Comparison of ENCODE assay signal across 11 cellular contexts in the genomic region with DNA sequence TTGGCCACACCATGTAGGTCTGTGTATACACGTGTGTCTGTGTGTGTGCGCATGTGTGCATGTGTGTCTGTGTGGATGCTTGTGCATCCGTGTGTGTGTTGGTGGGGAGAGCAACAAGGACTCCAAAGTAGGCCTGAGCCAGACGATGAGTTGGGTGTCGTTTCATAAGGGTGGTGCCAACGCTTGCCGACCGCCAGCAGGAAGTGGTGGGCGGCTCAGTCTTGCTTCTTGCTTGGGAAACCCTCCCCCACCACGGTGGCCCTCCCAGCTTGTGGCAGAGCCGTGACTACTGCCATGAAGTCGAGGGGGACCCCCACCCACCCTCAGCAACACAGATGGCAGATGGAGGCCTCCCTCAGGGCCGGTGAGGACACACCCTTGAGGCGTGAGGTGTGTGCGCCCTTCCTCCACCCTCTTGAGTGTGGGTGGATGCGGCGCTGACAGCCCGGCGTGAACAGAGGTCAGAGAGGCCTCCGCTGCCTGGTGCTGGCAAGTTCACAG. TPM values are rescaled to one million over a fixed set of nuclear protein-coding genes. Genes with fewer than 3 reads are reported as not detected.
DNase-seq lines count a peak whose midpoint lies in the region; ATAC-seq and TF ChIP-seq lines count a peak whose summit lies in the region.
"Had no signal": no experiment of that assay in that cellular context is flagged by ENCODE, and none has a peak within 500 bp of the region (broad histone marks: within the 10 kb centered on the region; RNA-seq: fewer than 3 reads in every experiment).

No MANE protein-coding gene starts in this region.

- no peaks in the 10 kb centered on the region for H3K9me3 Mint-ChIP-seq in activated CD8-positive, alpha-beta T cell treated with anti-CD3 and anti-CD28 coated beads, Interleukin-2, amount 10 ng/mL, durations not matched to agents 7 days and 5 days (ENCODE audit: insufficient read depth)
- no peaks in the 10 kb centered on the region for H3K9me3 Mint-ChIP-seq in progenitor cell of endocrine pancreas (ENCODE audit: low read depth)

- H3K27me3 Mint-ChIP-seq in activated CD8-positive, alpha-beta T cell treated with anti-CD3 and anti-CD28 coated beads, Interleukin-2, amount 10 ng/mL, durations not matched to agents 7 days and 5 days (ENCODE audit: low read depth): no peaks in the 10 kb centered on the region
- no peaks in the 10 kb centered on the region for H3K27me3 Mint-ChIP-seq in progenitor cell of endocrine pancreas

- WGBS in gastroesophageal sphincter (ENCODE audit: low coverage in 1 of 2), 2 donors: 79 to 100% methylated on average over 1 to 9 of the region's 20 CpGs

- no peak for TF ChIP-seq EP300 in gastroesophageal sphincter (IDR thresholded peaks at IDR 0.05)

- peaks cover 39% of the 10 kb centered on the region for H3K4me1 ChIP-seq in effector memory CD4-positive, alpha-beta T cell (ENCODE audit: control insufficient read depth, insufficient read depth, low read length, poor library complexity, severe bottlenecking)
- no peaks in the 10 kb centered on the region for H3K4me1 ChIP-seq in gastroesophageal sphincter
- H3K4me1 ChIP-seq: vagina had no signal

- H3K4me1 Mint-ChIP-seq in activated CD8-positive, alpha-beta T cell treated with anti-CD3 and anti-CD28 coated beads, Interleukin-2, amount 10 ng/mL, durations not matched to agents 7 days and 5 days (ENCODE audit: low read depth): peaks cover 41% of the 10 kb centered on the region
- H3K4me1 Mint-ChIP-seq in progenitor cell of endocrine pancreas (ENCODE audit: low read depth): no peaks in the 10 kb centered on the region

- peak overlapping the region; percentile 93 for H3K27ac Mint-ChIP-seq in activated CD8-positive, alpha-beta T cell treated with anti-CD3 and anti-CD28 coated beads, Interleukin-2, amount 10 ng/mL, durations not matched to agents 7 days and 5 days
- H3K27ac Mint-ChIP-seq in progenitor cell of endocrine pancreas: no peak overlapping the region

- peak overlapping the region; percentile 74 for H3K27ac ChIP-seq in effector memory CD4-positive, alpha-beta T cell (ENCODE audit: insufficient read depth, low read length, poor library complexity, severe bottlenecking)
- no peak overlapping the region for H3K27ac ChIP-seq in gastroesophageal sphincter
- H3K27ac ChIP-seq: epithelial cell of prostate, SK-N-MC, vagina had no signal

- CTCF ChIA-PET in activated CD8-positive, alpha-beta T cell treated with anti-CD3 and anti-CD28 coated beads, Interleukin-2, amount 10 ng/mL, durations not matched to agents 7 days and 5 days (lab: Charles Lee): interaction anchor here (0.9 to 4.4 kb wide), 7 partner anchors 10 to 32 kb away, joined by 3 to 33 read pairs (median 4); a partner anchor contains a TSS

- DNase-seq in Jurkat, Clone E6-1 (ENCODE audit: low read depth, low spot score): peak; percentile 97
- peak; percentile 92 for DNase-seq in activated CD8-positive, alpha-beta T cell treated with anti-CD3 and anti-CD28 coated beads, Interleukin-2, amount 10 ng/mL, durations not matched to agents 7 days and 5 days
- peak; percentile 61 to 76 (median 73) for DNase-seq in effector memory CD4-positive, alpha-beta T cell
- peak; percentile 71 for DNase-seq in stimulated activated CD8-positive, alpha-beta memory T cell treated with anti-CD3 and anti-CD28 coated beads, Interleukin-15, amount 100 ng/mL, for 1 hour (ENCODE audit: low read depth)
- DNase-seq in progenitor cell of endocrine pancreas (ENCODE audit: low spot score, unreplicated experiment) (no peak), putamen (ENCODE audit: low spot score) (no peak)

- peak; percentile 92 for ATAC-seq in activated CD8-positive, alpha-beta T cell treated with anti-CD3 and anti-CD28 coated beads, Interleukin-2, amount 10 ng/mL, durations not matched to agents 7 days and 5 days
- no peak for ATAC-seq in gastroesophageal sphincter
- no peak for ATAC-seq in GM21447 (IDR thresholded peaks at IDR 0.05; ENCODE audit: unreplicated experiment)

- no peaks in the 10 kb centered on the region for H3K9me3 ChIP-seq in effector memory CD4-positive, alpha-beta T cell (ENCODE audit: control insufficient read depth, low read length)
- no peaks in the 10 kb centered on the region for H3K9me3 ChIP-seq in gastroesophageal sphincter
- H3K9me3 ChIP-seq: vagina had no signal

- peak overlapping the region; percentile 61 for H3K4me3 Mint-ChIP-seq in activated CD8-positive, alpha-beta T cell treated with anti-CD3 and anti-CD28 coated beads, Interleukin-2, amount 10 ng/mL, durations not matched to agents 7 days and 5 days
- H3K4me3 Mint-ChIP-seq in progenitor cell of endocrine pancreas (ENCODE audit: low read depth): no peak overlapping the region

- no peaks in the 10 kb centered on the region for H3K36me3 ChIP-seq in effector memory CD4-positive, alpha-beta T cell (ENCODE audit: control insufficient read depth, insufficient read depth, low read length)
- no peaks in the 10 kb centered on the region for H3K36me3 ChIP-seq in gastroesophageal sphincter
- H3K36me3 ChIP-seq: vagina had no signal

- H3K36me3 Mint-ChIP-seq in activated CD8-positive, alpha-beta T cell treated with anti-CD3 and anti-CD28 coated beads, Interleukin-2, amount 10 ng/mL, durations not matched to agents 7 days and 5 days (ENCODE audit: low read depth): peaks cover 22% of the 10 kb centered on the region
- peaks cover 18% of the 10 kb centered on the region for H3K36me3 Mint-ChIP-seq in progenitor cell of endocrine pancreas (ENCODE audit: insufficient read depth)

- TF ChIP-seq CTCF in gastroesophageal sphincter (IDR thresholded peaks at IDR 0.05): no peak
- TF ChIP-seq CTCF in progenitor cell of endocrine pancreas (IDR thresholded peaks at IDR 0.05; ENCODE audit: unreplicated experiment): no peak

- no peaks in the 10 kb centered on the region for H3K27me3 ChIP-seq in effector memory CD4-positive, alpha-beta T cell (replicated peaks; ENCODE audit: control insufficient read depth, insufficient read depth, low read length, poor library complexity, severe bottlenecking)
- H3K27me3 ChIP-seq in gastroesophageal sphincter: peaks cover 13% of the 10 kb centered on the region
- H3K27me3 ChIP-seq: vagina had no signal

- peak overlapping the region; percentile 39 for H3K4me3 ChIP-seq in Jurkat, Clone E6-1 (ENCODE audit: low read length)
- H3K4me3 ChIP-seq in effector memory CD4-positive, alpha-beta T cell (ENCODE audit: insufficient read depth, low read depth, low read length, poor library complexity, severe bottlenecking): peak overlapping the region; percentile 17
- no peak overlapping the region for H3K4me3 ChIP-seq in gastroesophageal sphincter
- H3K4me3 ChIP-seq: SK-N-MC, vagina had no signal

- no peak for TF ChIP-seq POLR2A in gastroesophageal sphincter (IDR thresholded peaks at IDR 0.05)

- POLR2A ChIA-PET in activated CD8-positive, alpha-beta T cell treated with anti-CD3 and anti-CD28 coated beads, Interleukin-2, amount 10 ng/mL, durations not matched to agents 7 days and 5 days (lab: Charles Lee): interaction anchor here (1.0 to 1.8 kb wide), 4 partner anchors 8 to 33 kb away, joined by 3 to 7 read pairs (median 3); a partner anchor contains a TSS

RNA-seq across cellular contexts. Expression of a gene that starts 17.5 kb away (rescaled TPM):
- 38.5 TPM for polyA plus RNA-seq in Jurkat, Clone E6-1 (2012; ENCODE audit: insufficient read depth, insufficient read length)
- 10 to 100 TPM; 10.0 to 10.7 TPM for total RNA-seq in activated CD8-positive, alpha-beta T cell treated with anti-CD3 and anti-CD28 coated beads, Interleukin-2, amount 10 ng/mL, durations not matched to agents 7 days and 5 days
- under 1 TPM in 1 of 4 donors, not detected in 3; 0.16 TPM for total RNA-seq in gastroesophageal sphincter
- 89.4 and 91.2 TPM in 2 replicates for total RNA-seq in progenitor cell of endocrine pancreas

RNA-seq across cellular contexts. Expression of a gene that starts 53.4 kb away (rescaled TPM):
- not detected for polyA plus RNA-seq in Jurkat, Clone E6-1 (2012; ENCODE audit: insufficient read depth, insufficient read length)
- total RNA-seq in activated CD8-positive, alpha-beta T cell treated with anti-CD3 and anti-CD28 coated beads, Interleukin-2, amount 10 ng/mL, durations not matched to agents 7 days and 5 days: 1 to 10 TPM in 1 of 2 experiments, under 1 TPM in 1; 0.99 to 1.8 TPM
- 1 to 10 TPM in 2 of 4 donors, not detected in 2; 1.1 to 2.8 TPM for total RNA-seq in gastroesophageal sphincter
- total RNA-seq in progenitor cell of endocrine pancreas: 5.7 and 7.0 TPM in 2 replicates

Comparison
In these comparisons a context has a peak if more than half of its experiments do, and no peak if none do; other contexts are left out.
1. DNase-seq: peak in Jurkat, Clone E6-1 (single experiment), activated CD8-positive, alpha-beta T cell treated with anti-CD3 and anti-CD28 coated beads, Interleukin-2, amount 10 ng/mL, durations not matched to agents 7 days and 5 days (single experiment), effector memory CD4-positive, alpha-beta T cell (3 of 3) and stimulated activated CD8-positive, alpha-beta memory T cell treated with anti-CD3 and anti-CD28 coated beads, Interleukin-15, amount 100 ng/mL, for 1 hour (single experiment); none in progenitor cell of endocrine pancreas (single experiment) and putamen (single experiment).
2. H3K4me3 ChIP-seq: peak in Jurkat, Clone E6-1 (single experiment) and effector memory CD4-positive, alpha-beta T cell (single experiment); none in gastroesophageal sphincter (0 of 2).
3. RNA of a gene that starts 17.5 kb away (total RNA-seq): 89.4 to 91.2 TPM in progenitor cell of endocrine pancreas and 10.0 to 10.7 TPM in activated CD8-positive, alpha-beta T cell treated with anti-CD3 and anti-CD28 coated beads, Interleukin-2, amount 10 ng/mL, durations not matched to agents 7 days and 5 days; 0.16 TPM in gastroesophageal sphincter; every median in the first group is over 4 times any median in the second.